In genomic region chr11:92125316-92125715, GRCh38 we compare ENCODE assay signal across 17 cellular contexts.
DNase-seq lines count a peak whose midpoint lies in the region; ATAC-seq and TF ChIP-seq lines count a peak whose summit lies in the region.
"Had no signal": no experiment of that assay in that cellular context is flagged by ENCODE, and none has a peak within 500 bp of the region (broad histone marks: within the 10 kb centered on the region; RNA-seq: fewer than 3 reads in every experiment).

No MANE protein-coding gene starts in this region.

- TF ChIP-seq CTCF in GM23338 (conservative IDR thresholded peaks at IDR 0.05; ENCODE audit: low read depth in 2 of 2), result no peak
- TF ChIP-seq CTCF in heart left ventricle (IDR thresholded peaks at IDR 0.05), result no peak

- no peaks in the 10 kb centered on the region for H4K20me1 ChIP-seq in GM23338 (replicated peaks; ENCODE audit: insufficient read depth)

- no peak for TF ChIP-seq POLR2A in heart left ventricle (IDR thresholded peaks at IDR 0.05)

- H3K27me3 Mint-ChIP-seq in GM23338 (ENCODE audit: insufficient read depth, low read depth, poor library complexity), result no peaks in the 10 kb centered on the region
- H3K27me3 Mint-ChIP-seq: B cell; CD4-positive, alpha-beta T cell; IgD-negative memory B cell had no signal

- ATAC-seq in GM23338 (no peak), heart left ventricle (no peak)

- intact Hi-C loops in heart left ventricle (cut with DNase I), result no loop called here

- no peaks in the 10 kb centered on the region for H3K36me3 ChIP-seq in GM23338 (ENCODE audit: insufficient read depth)
- H3K36me3 ChIP-seq in heart left ventricle, result no peaks in the 10 kb centered on the region

- no peaks in the 10 kb centered on the region for H3K79me2 ChIP-seq in GM23338 (replicated peaks; ENCODE audit: insufficient read depth)

- H3K27ac ChIP-seq in GM23338 (ENCODE audit: low read depth) (no peak overlapping the region), heart left ventricle (no peak overlapping the region)

- H3K9me2 ChIP-seq in GM23338 (ENCODE audit: insufficient read depth), result peaks cover 2% of the 10 kb centered on the region; the same call in 1 of the 2 replicates

- H3K4me1 ChIP-seq in GM23338 (ENCODE audit: insufficient read depth) (no peaks in the 10 kb centered on the region; the same call in 1 of the 2 replicates), heart left ventricle (no peaks in the 10 kb centered on the region)

- DNase-seq in EH (ENCODE audit: low read depth) (peak; percentile 59), GM23338 (ENCODE audit: low spot score) (no peak), astrocyte of the hippocampus (ENCODE audit: low read depth, low spot score) (peak; percentile 5), stromal cell of bone marrow (ENCODE audit: low read depth) (peak; percentile 47), heart left ventricle (no peak), NCI-H524 treated with DMSO at 0.1 percent for 48 hours (lab: John Stamatoyannopoulos, UW) (no peak), COLO668 (lab: John Stamatoyannopoulos, UW; ENCODE audit: unreplicated experiment) (no peak)
- DNase-seq: ACHN; C1 segment of cervical spinal cord; CD4-positive, alpha-beta T cell; DMS79; GDM1; HCEC 1CT; HFFc6; KG1 had no signal

- H3K4me1 Mint-ChIP-seq in GM23338, result peaks cover 9% of the 10 kb centered on the region
- H3K4me1 Mint-ChIP-seq: B cell, IgD-negative memory B cell had no signal

- H3K36me3 Mint-ChIP-seq in GM23338 (ENCODE audit: low read depth), result no peaks in the 10 kb centered on the region
- H3K36me3 Mint-ChIP-seq: IgD-negative memory B cell had no signal

- H3K27me3 ChIP-seq in GM23338 (ENCODE audit: insufficient read depth), result no peaks in the 10 kb centered on the region
- H3K27me3 ChIP-seq in heart left ventricle, result no peaks in the 10 kb centered on the region

- H3K27ac Mint-ChIP-seq in GM23338, result no peak overlapping the region
- H3K27ac Mint-ChIP-seq: B cell; CD4-positive, alpha-beta T cell; HFFc6; IgD-negative memory B cell had no signal

- H2AFZ ChIP-seq in GM23338, result peak overlapping the region; percentile 49; the same call in 1 of the 2 replicates

- no peak overlapping the region for H3K4me3 ChIP-seq in GM23338
- H3K4me3 ChIP-seq in heart left ventricle, result no peak overlapping the region

- no peaks in the 10 kb centered on the region for H3K9me3 Mint-ChIP-seq in GM23338

- no peaks in the 10 kb centered on the region for H3F3A ChIP-seq in GM23338 (replicated peaks; ENCODE audit: low read depth)

- H3K9me3 ChIP-seq in heart left ventricle, result peaks cover 0 to 6% (median 0%) of the 10 kb centered on the region in 12 donors

- H3K4me3 Mint-ChIP-seq in GM23338, result no peak overlapping the region
- H3K4me3 Mint-ChIP-seq: B cell; CD4-positive, alpha-beta T cell; HFFc6; IgD-negative memory B cell had no signal

- H3K4me2 ChIP-seq in GM23338, result no peak overlapping the region

TF ChIP-seq in GM23338, 12 proteins besides CTCF, POLR2A, EP300 and RAD21:
- no peak for TF ChIP-seq CREB1 (CRISPR knock-in tag; IDR thresholded peaks at IDR 0.05; ENCODE audit: low read depth)
- no peak for TF ChIP-seq ZNF331 (CRISPR knock-in tag; IDR thresholded peaks at IDR 0.05; ENCODE audit: low read depth)

Comparison
In these comparisons a context has a peak if more than half of its experiments do, and no peak if none do; other contexts are left out.
1. DNase-seq: peak in EH (single experiment), astrocyte of the hippocampus (single experiment) and stromal cell of bone marrow (single experiment); none in GM23338 (single experiment), heart left ventricle (0 of 5), NCI-H524 treated with DMSO at 0.1 percent for 48 hours (single experiment) and COLO668 (single experiment).